ENCODE assay signal across 24 cellular contexts in the genomic region with DNA sequence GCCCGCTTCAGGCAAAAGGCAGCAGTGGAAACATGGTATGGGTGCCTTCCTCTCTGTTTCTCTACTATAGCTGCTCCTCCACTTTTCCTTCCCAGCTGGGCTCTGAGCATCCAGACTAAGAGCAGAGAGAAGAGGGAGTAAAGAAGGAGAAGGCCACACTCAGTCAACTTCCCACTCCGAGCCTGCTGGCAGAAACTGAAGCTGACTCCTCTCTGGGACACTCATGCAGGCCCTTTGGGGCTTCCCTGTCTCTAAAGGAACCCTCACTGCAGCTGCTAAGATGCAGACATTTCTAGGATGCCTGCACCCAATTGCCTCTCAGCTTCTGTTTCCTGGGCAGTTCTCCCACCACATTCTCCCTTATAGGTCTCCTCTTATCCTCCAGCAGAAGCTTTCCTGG.
"Had no signal": no experiment of that assay in that cellular context is flagged by ENCODE, and none has a peak within 500 bp of the region (broad histone marks: within the 10 kb centered on the region; RNA-seq: fewer than 3 reads in every experiment).

No MANE protein-coding gene starts in this region.

- H3K4me3 ChIP-seq: cardiac muscle cell, SK-N-MC had no signal

- H3K4me3 Mint-ChIP-seq: activated CD4-positive, alpha-beta memory T cell treated with anti-CD3 and anti-CD28 coated beads, Interleukin-2, amount 10 ng/mL, durations not matched to agents 7 days and 5 days; activated naive CD4-positive, alpha-beta T cell treated with anti-CD3 and anti-CD28 coated beads, Interleukin-2, amount 10 ng/mL, durations not matched to agents 7 days and 5 days; activated naive CD8-positive, alpha-beta T cell treated with anti-CD3 and anti-CD28 coated beads, Interleukin-2, amount 10 ng/mL, durations not matched to agents 7 days and 5 days; activated T-cell treated with anti-CD3 and anti-CD28 coated beads, Interleukin-2, amount 50 U/mL, for 72 hours had no signal

- H3K36me3 Mint-ChIP-seq: activated naive CD4-positive, alpha-beta T cell treated with anti-CD3 and anti-CD28 coated beads, Interleukin-2, amount 10 ng/mL, durations not matched to agents 7 days and 5 days; activated naive CD8-positive, alpha-beta T cell treated with anti-CD3 and anti-CD28 coated beads, Interleukin-2, amount 10 ng/mL, durations not matched to agents 7 days and 5 days had no signal

- H3K27me3 Mint-ChIP-seq: activated CD4-positive, alpha-beta memory T cell treated with anti-CD3 and anti-CD28 coated beads, Interleukin-2, amount 10 ng/mL, durations not matched to agents 7 days and 5 days; activated naive CD4-positive, alpha-beta T cell treated with anti-CD3 and anti-CD28 coated beads, Interleukin-2, amount 10 ng/mL, durations not matched to agents 7 days and 5 days; activated naive CD8-positive, alpha-beta T cell treated with anti-CD3 and anti-CD28 coated beads, Interleukin-2, amount 10 ng/mL, durations not matched to agents 7 days and 5 days had no signal

- H3K27ac Mint-ChIP-seq: activated CD4-positive, alpha-beta memory T cell treated with anti-CD3 and anti-CD28 coated beads, Interleukin-2, amount 10 ng/mL, durations not matched to agents 7 days and 5 days; activated naive CD4-positive, alpha-beta T cell treated with anti-CD3 and anti-CD28 coated beads, Interleukin-2, amount 10 ng/mL, durations not matched to agents 7 days and 5 days; activated naive CD8-positive, alpha-beta T cell treated with anti-CD3 and anti-CD28 coated beads, Interleukin-2, amount 10 ng/mL, durations not matched to agents 7 days and 5 days; activated T-cell treated with anti-CD3 and anti-CD28 coated beads, Interleukin-2, amount 50 U/mL, for 72 hours; activated T-helper 2 cell treated with anti-CD3 and anti-CD28 coated beads, Interferon-gamma antibody, Interleukin-2, Interleukin-4, amounts not matched to agents 10 μg/mL and 5 μg/mL and 100 μg/mL, durations not matched to agents 14 hours and 24 hours and 36 hours had no signal

- H3K27me3 ChIP-seq: brain microvascular endothelial cell, cardiac muscle cell had no signal

- DNase-seq: activated CD4-positive, alpha-beta memory T cell treated with anti-CD3 and anti-CD28 coated beads, Interleukin-2, amount 10 ng/mL, durations not matched to agents 7 days and 5 days; activated CD4-positive, alpha-beta T cell treated with anti-CD3 and anti-CD28 coated beads, Interleukin-2, amount 50 U/mL, for 1 hour; activated CD4-positive, CD25-positive, alpha-beta regulatory T cell; activated CD8-positive, alpha-beta memory T cell treated with anti-CD3 and anti-CD28 coated beads, Interleukin-2, amount 50 U/mL, for 4 hours; activated gamma-delta T cell treated with Interleukin-2 at 50 U/mL for 16 hours; activated naive CD4-positive, alpha-beta T cell treated with anti-CD3 and anti-CD28 coated beads, Interleukin-2, amount 10 ng/mL, durations not matched to agents 7 days and 5 days; activated naive CD8-positive, alpha-beta T cell treated with anti-CD3 and anti-CD28 coated beads, Interleukin-2, amount 10 ng/mL, durations not matched to agents 7 days and 5 days; activated T-cell treated with anti-CD3 and anti-CD28 coated beads, Interleukin-2, amount 50 U/mL, for 72 hours; brain microvascular endothelial cell; IMR-90; Kasumi-1; KBM-7; NCI-H1105 treated with DMSO at 0.1 percent for 48 hours; NCI-H1436 treated with DMSO at 0.1 percent for 48 hours; NCI-H187; NCI-H2081; NCI-H446 treated with DMSO at 0.1 percent for 48 hours; NCI-H526; NCI-H774; T-helper 1 cell had no signal

- H3K36me3 ChIP-seq: brain microvascular endothelial cell, cardiac muscle cell had no signal

- H3K27ac ChIP-seq: brain microvascular endothelial cell, cardiac muscle cell, SK-N-MC, VCaP had no signal

- H3K9me3 Mint-ChIP-seq: activated CD4-positive, alpha-beta memory T cell treated with anti-CD3 and anti-CD28 coated beads, Interleukin-2, amount 10 ng/mL, durations not matched to agents 7 days and 5 days; activated naive CD4-positive, alpha-beta T cell treated with anti-CD3 and anti-CD28 coated beads, Interleukin-2, amount 10 ng/mL, durations not matched to agents 7 days and 5 days; activated naive CD8-positive, alpha-beta T cell treated with anti-CD3 and anti-CD28 coated beads, Interleukin-2, amount 10 ng/mL, durations not matched to agents 7 days and 5 days; activated T-cell treated with anti-CD3 and anti-CD28 coated beads, Interleukin-2, amount 50 U/mL, for 72 hours; activated T-helper 2 cell treated with anti-CD3 and anti-CD28 coated beads, Interferon-gamma antibody, Interleukin-2, Interleukin-4, amounts not matched to agents 10 μg/mL and 5 μg/mL and 100 μg/mL, durations not matched to agents 14 hours and 24 hours and 36 hours had no signal

- H3K4me1 Mint-ChIP-seq: activated CD4-positive, alpha-beta memory T cell treated with anti-CD3 and anti-CD28 coated beads, Interleukin-2, amount 10 ng/mL, durations not matched to agents 7 days and 5 days; activated naive CD4-positive, alpha-beta T cell treated with anti-CD3 and anti-CD28 coated beads, Interleukin-2, amount 10 ng/mL, durations not matched to agents 7 days and 5 days; activated naive CD8-positive, alpha-beta T cell treated with anti-CD3 and anti-CD28 coated beads, Interleukin-2, amount 10 ng/mL, durations not matched to agents 7 days and 5 days had no signal

- ATAC-seq: activated T-cell treated with anti-CD3 and anti-CD28 coated beads, Interleukin-2, amount 50 U/mL, for 72 hours had no signal
